ENCODE assay signal across 1 cellular context in genomic region chr22:48506506-48507145, GRCh38.
TF ChIP-seq lines count a peak whose summit lies in the region.

No MANE protein-coding gene starts in this region.

TF ChIP-seq in H1, 55 proteins besides CTCF, POLR2A, EP300 and RAD21:
- TF ChIP-seq KDM5A (IDR thresholded peaks at IDR 0.05; ENCODE audit: low read length) (no peak), NANOG (IDR thresholded peaks at IDR 0.05; ENCODE audit: insufficient read depth, low read depth, low read length, poor library complexity, severe bottlenecking) (no peak), RXRA (IDR thresholded peaks at IDR 0.05; ENCODE audit: insufficient read depth, low read depth, low read length) (no peak), MAFK (IDR thresholded peaks at IDR 0.05; ENCODE audit: low read depth, low read length) (no peak)
TF ChIP-seq in H1: peak in this region for 0.
